ENCODE assay signal across 8 cellular contexts in the genomic region with DNA sequence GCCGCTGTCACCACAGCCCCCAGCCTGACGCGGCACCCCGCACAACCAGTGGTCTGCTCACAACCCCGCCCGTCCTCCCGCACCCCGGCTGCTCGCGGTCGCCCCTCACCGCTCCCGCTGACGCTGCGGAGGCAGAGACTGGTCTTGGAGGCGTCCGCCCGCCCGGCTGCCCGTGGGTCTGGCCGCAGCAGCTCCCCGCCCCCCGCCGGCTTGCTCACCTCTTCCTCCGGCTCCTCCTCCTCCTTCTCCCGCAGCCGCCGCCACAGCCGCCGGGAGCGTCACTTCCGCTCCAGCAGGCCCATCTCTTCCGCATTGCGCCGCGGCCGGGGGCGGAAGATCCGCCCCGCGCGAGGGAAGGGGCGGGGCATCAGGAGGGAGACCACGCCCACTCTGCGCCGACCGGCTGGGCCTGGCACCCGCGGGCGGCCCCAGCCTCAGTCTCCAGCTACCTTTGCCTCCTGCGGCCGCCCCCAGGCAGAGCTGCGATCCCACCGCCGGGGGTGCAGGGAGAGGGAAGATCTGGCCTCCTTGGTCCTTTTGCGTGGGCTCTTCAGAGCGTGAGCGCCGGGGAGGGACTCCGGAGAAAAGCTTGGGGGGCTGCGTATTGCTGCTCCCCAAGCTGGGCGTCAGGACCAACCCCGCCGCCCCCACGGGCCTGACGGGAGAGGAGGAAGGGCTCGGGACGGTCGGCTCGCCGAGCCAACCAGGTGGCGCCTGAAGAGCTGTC. TPM values are rescaled to one million over a fixed set of nuclear protein-coding genes. Genes with fewer than 3 reads are reported as not detected.
DNase-seq lines count a peak whose midpoint lies in the region; ATAC-seq and TF ChIP-seq lines count a peak whose summit lies in the region.

A gene with protein sequence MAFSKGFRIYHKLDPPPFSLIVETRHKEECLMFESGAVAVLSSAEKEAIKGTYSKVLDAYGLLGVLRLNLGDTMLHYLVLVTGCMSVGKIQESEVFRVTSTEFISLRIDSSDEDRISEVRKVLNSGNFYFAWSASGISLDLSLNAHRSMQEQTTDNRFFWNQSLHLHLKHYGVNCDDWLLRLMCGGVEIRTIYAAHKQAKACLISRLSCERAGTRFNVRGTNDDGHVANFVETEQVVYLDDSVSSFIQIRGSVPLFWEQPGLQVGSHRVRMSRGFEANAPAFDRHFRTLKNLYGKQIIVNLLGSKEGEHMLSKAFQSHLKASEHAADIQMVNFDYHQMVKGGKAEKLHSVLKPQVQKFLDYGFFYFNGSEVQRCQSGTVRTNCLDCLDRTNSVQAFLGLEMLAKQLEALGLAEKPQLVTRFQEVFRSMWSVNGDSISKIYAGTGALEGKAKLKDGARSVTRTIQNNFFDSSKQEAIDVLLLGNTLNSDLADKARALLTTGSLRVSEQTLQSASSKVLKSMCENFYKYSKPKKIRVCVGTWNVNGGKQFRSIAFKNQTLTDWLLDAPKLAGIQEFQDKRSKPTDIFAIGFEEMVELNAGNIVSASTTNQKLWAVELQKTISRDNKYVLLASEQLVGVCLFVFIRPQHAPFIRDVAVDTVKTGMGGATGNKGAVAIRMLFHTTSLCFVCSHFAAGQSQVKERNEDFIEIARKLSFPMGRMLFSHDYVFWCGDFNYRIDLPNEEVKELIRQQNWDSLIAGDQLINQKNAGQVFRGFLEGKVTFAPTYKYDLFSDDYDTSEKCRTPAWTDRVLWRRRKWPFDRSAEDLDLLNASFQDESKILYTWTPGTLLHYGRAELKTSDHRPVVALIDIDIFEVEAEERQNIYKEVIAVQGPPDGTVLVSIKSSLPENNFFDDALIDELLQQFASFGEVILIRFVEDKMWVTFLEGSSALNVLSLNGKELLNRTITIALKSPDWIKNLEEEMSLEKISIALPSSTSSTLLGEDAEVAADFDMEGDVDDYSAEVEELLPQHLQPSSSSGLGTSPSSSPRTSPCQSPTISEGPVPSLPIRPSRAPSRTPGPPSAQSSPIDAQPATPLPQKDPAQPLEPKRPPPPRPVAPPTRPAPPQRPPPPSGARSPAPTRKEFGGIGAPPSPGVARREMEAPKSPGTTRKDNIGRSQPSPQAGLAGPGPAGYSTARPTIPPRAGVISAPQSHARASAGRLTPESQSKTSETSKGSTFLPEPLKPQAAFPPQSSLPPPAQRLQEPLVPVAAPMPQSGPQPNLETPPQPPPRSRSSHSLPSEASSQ (N-terminal part only) (minus strand): TSS at position 286 of the 727 bp plus-strand sequence. CDS start 1,118 bp downstream, outside the sequence.

- H3K4me2 ChIP-seq in osteoblast (ENCODE audit: insufficient read depth, low read length), result peak within 1 kb of the TSS; percentile 93

- TF ChIP-seq POLR2A in GM10847 (IDR thresholded peaks at IDR 0.05; ENCODE audit: extremely low read depth, insufficient read length), result peak; percentile 47
- peak; percentile 58 for TF ChIP-seq POLR2A in testis (IDR thresholded peaks at IDR 0.05)

- TF ChIP-seq CTCF in osteoblast (IDR thresholded peaks at IDR 0.05; ENCODE audit: extremely low read depth, low read depth, low read length) (no peak), testis (IDR thresholded peaks at IDR 0.05) (peak in 1 of 3 experiments; percentile 7)

- H3K36me3 Mint-ChIP-seq in activated naive CD4-positive, alpha-beta T cell treated with anti-CD3 and anti-CD28 coated beads, Interleukin-2, amount 50 U/mL, for 72 hours, result peaks cover 16 to 42% of the 10 kb centered on the region in 2 donors

- intact Hi-C loops in testis (cut with DNase I; ENCODE audit: low total_unique reads), result no loop called here

- H2AFZ ChIP-seq in osteoblast (ENCODE audit: low read length), result peak within 1 kb of the TSS; percentile 94

- H3K4me1 ChIP-seq in osteoblast (ENCODE audit: insufficient read depth, low read length), result peaks cover 13% of the 10 kb centered on the region
- H3K4me1 ChIP-seq in testis, result no peaks in the 10 kb centered on the region

- H3K27me3 ChIP-seq in osteoblast (ENCODE audit: insufficient read depth, low read length) (no peaks in the 10 kb centered on the region), testis (no peaks in the 10 kb centered on the region)

- peaks cover 34% of the 10 kb centered on the region for H3K79me2 ChIP-seq in osteoblast (ENCODE audit: insufficient read depth, low read length)

- WGBS in testis, 2 donors, result 1 to 2% methylated on average over 26 to 70 of the region's 72 CpGs

- H3K27ac Mint-ChIP-seq in activated naive CD4-positive, alpha-beta T cell treated with anti-CD3 and anti-CD28 coated beads, Interleukin-2, amount 50 U/mL, for 72 hours, result peak within 1 kb of the TSS; percentile 95 to 97

- peaks cover 4% of the 10 kb centered on the region for H3K36me3 ChIP-seq in osteoblast (ENCODE audit: insufficient read depth, low read length)
- no peaks in the 10 kb centered on the region for H3K36me3 ChIP-seq in testis (ENCODE audit: low read depth, missing control alignments)

- H3K9me3 ChIP-seq in osteoblast (ENCODE audit: low read depth, low read length) (no peaks in the 10 kb centered on the region), testis (no peaks in the 10 kb centered on the region)

- H3K27ac ChIP-seq in osteoblast (ENCODE audit: low read depth, low read length) (peak within 1 kb of the TSS; percentile 70), testis (peak within 1 kb of the TSS; percentile 85 to 89)

- peak; percentile 95 for ATAC-seq in HG02642 (IDR thresholded peaks at IDR 0.05; ENCODE audit: poor library complexity, unreplicated experiment)
- peak; percentile 94 for ATAC-seq in activated naive CD4-positive, alpha-beta T cell treated with anti-CD3 and anti-CD28 coated beads, Interleukin-2, amount 50 U/mL, for 72 hours

- H3K4me3 ChIP-seq in osteoblast (ENCODE audit: insufficient read depth, low read length), result peak within 1 kb of the TSS; percentile 86
- H3K4me3 ChIP-seq in testis, result peak within 1 kb of the TSS; percentile 73 to 99

- peaks cover 4% of the 10 kb centered on the region for H4K20me1 ChIP-seq in osteoblast (ENCODE audit: insufficient read depth, low read length)

- peak; percentile 92 for DNase-seq in NCI-H1105 (lab: John Stamatoyannopoulos, UW)
- peak; percentile 85 for DNase-seq in SKM-1 (lab: John Stamatoyannopoulos, UW; ENCODE audit: unreplicated experiment)
- peak; percentile 94 to 97 for DNase-seq in activated naive CD4-positive, alpha-beta T cell treated with anti-CD3 and anti-CD28 coated beads, Interleukin-2, amount 50 U/mL, for 72 hours (ENCODE audit: low spot score in 2 of 2)
- no peak for DNase-seq in glomerular endothelial cell (ENCODE audit: extremely low read depth, low read depth, low spot score)
- peak; percentile 98 for DNase-seq in osteoblast (ENCODE audit: insufficient read length, low spot score, missing footprints)
- DNase-seq in testis, result peak; percentile 95

- H3K9me3 Mint-ChIP-seq in activated naive CD4-positive, alpha-beta T cell treated with anti-CD3 and anti-CD28 coated beads, Interleukin-2, amount 50 U/mL, for 72 hours, result peaks cover 4 to 5% of the 10 kb centered on the region in 2 donors

RNA-seq across cellular contexts. Expression of the gene that starts here (rescaled TPM):
- 10 to 100 TPM; 12.4 to 29.3 TPM for total RNA-seq in activated naive CD4-positive, alpha-beta T cell treated with anti-CD3 and anti-CD28 coated beads, Interleukin-2, amount 50 U/mL, for 72 hours
- total RNA-seq in glomerular endothelial cell (9.2 and 16.0 TPM in 2 replicates), osteoblast (5.6 and 6.2 TPM in 2 replicates), testis (10 to 100 TPM; 20.9 to 22.7 TPM)
- polyA plus RNA-seq in testis (ENCODE audit: insufficient read depth, low read depth, low replicate concordance), result 22.2 TPM
